In the genomic region with DNA sequence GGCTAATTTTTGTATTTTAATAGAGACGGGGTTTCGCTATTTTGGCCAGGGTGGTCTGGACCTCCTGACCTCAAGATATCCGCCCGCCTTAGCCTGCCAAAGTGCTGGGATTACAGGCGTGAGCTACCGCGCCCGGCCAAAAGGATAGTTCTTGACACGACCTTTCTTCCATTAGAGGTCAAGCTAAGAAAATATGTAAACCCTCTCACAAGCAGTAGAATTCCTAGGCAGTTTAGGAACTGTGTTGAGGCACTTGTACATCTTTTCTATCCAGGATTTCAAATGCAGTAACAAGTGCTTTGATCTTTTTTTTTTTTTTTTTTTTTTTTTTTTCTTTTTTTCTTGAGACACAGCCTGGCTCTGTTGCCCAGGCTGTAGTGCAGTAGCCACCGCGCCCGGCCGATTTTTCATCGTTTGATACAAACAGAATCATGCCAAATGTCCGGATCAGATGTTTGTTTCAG, we compare ENCODE assay signal across 1 cellular context.
TF ChIP-seq lines count a peak whose summit lies in the region.

No MANE protein-coding gene starts in this region.

TF ChIP-seq in A549, 52 proteins besides CTCF, POLR2A, EP300 and RAD21:
- TF ChIP-seq, protein P1, sequence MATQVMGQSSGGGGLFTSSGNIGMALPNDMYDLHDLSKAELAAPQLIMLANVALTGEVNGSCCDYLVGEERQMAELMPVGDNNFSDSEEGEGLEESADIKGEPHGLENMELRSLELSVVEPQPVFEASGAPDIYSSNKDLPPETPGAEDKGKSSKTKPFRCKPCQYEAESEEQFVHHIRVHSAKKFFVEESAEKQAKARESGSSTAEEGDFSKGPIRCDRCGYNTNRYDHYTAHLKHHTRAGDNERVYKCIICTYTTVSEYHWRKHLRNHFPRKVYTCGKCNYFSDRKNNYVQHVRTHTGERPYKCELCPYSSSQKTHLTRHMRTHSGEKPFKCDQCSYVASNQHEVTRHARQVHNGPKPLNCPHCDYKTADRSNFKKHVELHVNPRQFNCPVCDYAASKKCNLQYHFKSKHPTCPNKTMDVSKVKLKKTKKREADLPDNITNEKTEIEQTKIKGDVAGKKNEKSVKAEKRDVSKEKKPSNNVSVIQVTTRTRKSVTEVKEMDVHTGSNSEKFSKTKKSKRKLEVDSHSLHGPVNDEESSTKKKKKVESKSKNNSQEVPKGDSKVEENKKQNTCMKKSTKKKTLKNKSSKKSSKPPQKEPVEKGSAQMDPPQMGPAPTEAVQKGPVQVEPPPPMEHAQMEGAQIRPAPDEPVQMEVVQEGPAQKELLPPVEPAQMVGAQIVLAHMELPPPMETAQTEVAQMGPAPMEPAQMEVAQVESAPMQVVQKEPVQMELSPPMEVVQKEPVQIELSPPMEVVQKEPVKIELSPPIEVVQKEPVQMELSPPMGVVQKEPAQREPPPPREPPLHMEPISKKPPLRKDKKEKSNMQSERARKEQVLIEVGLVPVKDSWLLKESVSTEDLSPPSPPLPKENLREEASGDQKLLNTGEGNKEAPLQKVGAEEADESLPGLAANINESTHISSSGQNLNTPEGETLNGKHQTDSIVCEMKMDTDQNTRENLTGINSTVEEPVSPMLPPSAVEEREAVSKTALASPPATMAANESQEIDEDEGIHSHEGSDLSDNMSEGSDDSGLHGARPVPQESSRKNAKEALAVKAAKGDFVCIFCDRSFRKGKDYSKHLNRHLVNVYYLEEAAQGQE (IDR thresholded peaks at IDR 0.05): no peak
- TF ChIP-seq, protein P2, sequence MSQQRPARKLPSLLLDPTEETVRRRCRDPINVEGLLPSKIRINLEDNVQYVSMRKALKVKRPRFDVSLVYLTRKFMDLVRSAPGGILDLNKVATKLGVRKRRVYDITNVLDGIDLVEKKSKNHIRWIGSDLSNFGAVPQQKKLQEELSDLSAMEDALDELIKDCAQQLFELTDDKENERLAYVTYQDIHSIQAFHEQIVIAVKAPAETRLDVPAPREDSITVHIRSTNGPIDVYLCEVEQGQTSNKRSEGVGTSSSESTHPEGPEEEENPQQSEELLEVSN (IDR thresholded peaks at IDR 0.05; ENCODE audit: borderline replicate concordance, low read depth): no peak
- TF ChIP-seq, protein P3, sequence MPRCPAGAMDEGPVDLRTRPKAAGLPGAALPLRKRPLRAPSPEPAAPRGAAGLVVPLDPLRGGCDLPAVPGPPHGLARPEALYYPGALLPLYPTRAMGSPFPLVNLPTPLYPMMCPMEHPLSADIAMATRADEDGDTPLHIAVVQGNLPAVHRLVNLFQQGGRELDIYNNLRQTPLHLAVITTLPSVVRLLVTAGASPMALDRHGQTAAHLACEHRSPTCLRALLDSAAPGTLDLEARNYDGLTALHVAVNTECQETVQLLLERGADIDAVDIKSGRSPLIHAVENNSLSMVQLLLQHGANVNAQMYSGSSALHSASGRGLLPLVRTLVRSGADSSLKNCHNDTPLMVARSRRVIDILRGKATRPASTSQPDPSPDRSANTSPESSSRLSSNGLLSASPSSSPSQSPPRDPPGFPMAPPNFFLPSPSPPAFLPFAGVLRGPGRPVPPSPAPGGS (IDR thresholded peaks at IDR 0.05): no peak
- TF ChIP-seq HOXA7 (CRISPR knock-in tag; IDR thresholded peaks at IDR 0.05) (no peak), CBX8 (IDR thresholded peaks at IDR 0.05) (no peak), JUN (IDR thresholded peaks at IDR 0.05) (no peak), MYC (IDR thresholded peaks at IDR 0.05; ENCODE audit: borderline replicate concordance, low read length) (no peak), FOSL2 (IDR thresholded peaks at IDR 0.05) (no peak), FOSL2 (CRISPR knock-in tag; IDR thresholded peaks at IDR 0.05) (no peak), CBX2 (IDR thresholded peaks at IDR 0.05; ENCODE audit: borderline replicate concordance, low read depth) (no peak), RNF2 (IDR thresholded peaks at IDR 0.05; ENCODE audit: borderline replicate concordance, low read depth) (no peak), MAZ (IDR thresholded peaks at IDR 0.05; ENCODE audit: borderline replicate concordance, low read depth, low read length) (no peak), EHMT2 (IDR thresholded peaks at IDR 0.05; ENCODE audit: low read depth) (no peak), CHD2 (IDR thresholded peaks at IDR 0.05; ENCODE audit: low read length, partially characterized antibody) (no peak), FOSB (CRISPR knock-in tag; IDR thresholded peaks at IDR 0.05) (no peak)
